ENCODE assay signal across 18 cellular contexts in the genomic region with DNA sequence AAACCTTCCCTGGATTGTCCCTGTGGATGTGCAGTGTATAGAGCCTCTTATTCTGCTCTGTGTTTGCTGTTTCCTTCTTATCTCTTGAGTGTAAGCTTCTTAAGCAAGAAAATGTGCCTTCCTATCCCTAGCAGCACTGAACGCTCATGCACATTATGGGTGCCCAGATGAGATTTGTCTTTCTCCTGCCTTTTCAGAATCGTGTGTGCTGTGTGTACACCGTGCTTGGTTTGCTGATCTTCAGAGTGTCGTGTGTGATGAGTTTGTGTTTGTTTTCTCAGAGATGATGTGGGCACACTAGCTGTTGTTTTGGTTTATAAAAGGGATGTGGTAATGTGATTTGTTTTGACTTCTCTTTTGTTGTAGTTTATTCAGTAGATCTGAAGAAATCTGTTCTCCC. TPM values are rescaled to one million over a fixed set of nuclear protein-coding genes. Genes with fewer than 3 reads are reported as not detected.
DNase-seq lines count a peak whose midpoint lies in the region; ATAC-seq and TF ChIP-seq lines count a peak whose summit lies in the region.
"Had no signal": no experiment of that assay in that cellular context is flagged by ENCODE, and none has a peak within 500 bp of the region (broad histone marks: within the 10 kb centered on the region; RNA-seq: fewer than 3 reads in every experiment).

No MANE protein-coding gene starts in this region.

- H3K27me3 ChIP-seq in ACC112 (ENCODE audit: insufficient read depth, low read length) (no peaks in the 10 kb centered on the region), colonic mucosa (no peaks in the 10 kb centered on the region), testis (no peaks in the 10 kb centered on the region)
- H3K27me3 ChIP-seq: breast epithelium, tibial nerve had no signal

- no peak for TF ChIP-seq CTCF in HEK293 (tag by site-specific recombination; IDR thresholded peaks at IDR 0.05)
- TF ChIP-seq CTCF in colonic mucosa (IDR thresholded peaks at IDR 0.05) = no peak
- TF ChIP-seq CTCF in testis (IDR thresholded peaks at IDR 0.05) = no peak

- H3K4me3 ChIP-seq in ACC112 (ENCODE audit: low read depth, low read length) = no peak overlapping the region
- H3K4me3 ChIP-seq in HEK293 (ENCODE audit: low read depth, low read length) = no peak overlapping the region
- H3K4me3 ChIP-seq in colonic mucosa = no peak overlapping the region
- H3K4me3 ChIP-seq in testis = no peak overlapping the region
- H3K4me3 ChIP-seq: breast epithelium, tibial nerve had no signal

- H3K9me3 Mint-ChIP-seq in naive thymus-derived CD8-positive, alpha-beta T cell = no peaks in the 10 kb centered on the region
- H3K9me3 Mint-ChIP-seq: mesothelial cell of epicardium had no signal

- peaks cover 20 to 41% (median 30%) of the 10 kb centered on the region in 4 donors for H3K4me1 Mint-ChIP-seq in naive thymus-derived CD8-positive, alpha-beta T cell

- POLR2A ChIA-PET in HEK293 (lab: Yijun Ruan, JAX) = no interaction called here
- POLR2A ChIA-PET in naive thymus-derived CD8-positive, alpha-beta T cell (lab: Charles Lee) = interaction anchor here (0.9 to 2.0 kb wide), 4 partner anchors 10 to 24 kb away, joined by 3 to 11 read pairs (median 4); no protein-coding TSS in a partner anchor

- H3K36me3 Mint-ChIP-seq in naive thymus-derived CD8-positive, alpha-beta T cell = no peaks in the 10 kb centered on the region
- H3K36me3 Mint-ChIP-seq: mesothelial cell of epicardium had no signal

- no peak for TF ChIP-seq POLR2A in testis (IDR thresholded peaks at IDR 0.05)

- WGBS in testis, 2 donors = 71 to 79% methylated on average over 4 of the region's 4 CpGs

- H3K4me1 ChIP-seq in ACC112 (ENCODE audit: control insufficient read depth, insufficient read depth, low read length, unreplicated experiment) = no peaks in the 10 kb centered on the region
- H3K4me1 ChIP-seq in HEK293 (ENCODE audit: control insufficient read depth, insufficient read depth, low read length) = 0 out of 2 replicates have a peak, but pooled peaks cover 3% of the 10 kb centered on the region
- no peaks in the 10 kb centered on the region for H3K4me1 ChIP-seq in colonic mucosa
- H3K4me1 ChIP-seq in testis = no peaks in the 10 kb centered on the region
- H3K4me1 ChIP-seq: breast epithelium had no signal

- peak; percentile 62 to 83 for ATAC-seq in naive thymus-derived CD8-positive, alpha-beta T cell
- ATAC-seq in GM19397 (IDR thresholded peaks at IDR 0.05; ENCODE audit: unreplicated experiment) = no peak

- H3K36me3 ChIP-seq in ACC112 (ENCODE audit: insufficient read depth, low read length) (no peaks in the 10 kb centered on the region), HEK293 (ENCODE audit: control insufficient read depth in 2 of 2, insufficient read depth in 1 of 2, low read length in 2 of 2) (peaks cover 0 to 10% of the 10 kb centered on the region in 2 experiments; a peak in 1 of 3 replicates), colonic mucosa (no peaks in the 10 kb centered on the region), testis (ENCODE audit: low read depth, missing control alignments) (no peaks in the 10 kb centered on the region)
- H3K36me3 ChIP-seq: breast epithelium, tibial nerve had no signal

- CTCF ChIA-PET in HEK293 (lab: Yijun Ruan, JAX) = no interaction called here

- DNase-seq in amniotic epithelial cell (ENCODE audit: low read depth) = peak; percentile 19
- peak in 2 of 10 donors; percentile 41 to 56 for DNase-seq in naive thymus-derived CD8-positive, alpha-beta T cell
- DNase-seq in colonic mucosa = no peak
- DNase-seq in NCI-H446 (lab: John Stamatoyannopoulos, UW) = no peak
- no peak for DNase-seq in testis
- DNase-seq: activated CD8-positive, alpha-beta memory T cell treated with anti-CD3 and anti-CD28 coated beads, Interleukin-2, amount 50 U/mL, for 48 hours; DMS79 treated with DMSO at 0.1 percent for 48 hours; NK-92 treated with Interleukin-12 subunit alpha and Interleukin-12 subunit beta, amount 100 ng/mL, for 24 hours; posterior cingulate gyrus; Right ventricle myocardium superior; stimulated activated CD4-positive, alpha-beta T cell treated with anti-CD3 and anti-CD28 coated beads, Interleukin-15, amount 100 ng/mL, for 24 hours had no signal

- H3K27ac ChIP-seq in ACC112 (ENCODE audit: low read depth, low read length) (no peak overlapping the region), HEK293 (ENCODE audit: extremely low read depth, low read depth, low read length) (no peak overlapping the region), colonic mucosa (no peak overlapping the region), testis (no peak overlapping the region)
- H3K27ac ChIP-seq: breast epithelium had no signal

- peak overlapping the region; percentile 21 for H2AFZ ChIP-seq in ACC112 (ENCODE audit: low read length, unreplicated experiment)

- H3K9me3 ChIP-seq in HEK293 (ENCODE audit: control insufficient read depth, insufficient read depth, low read depth, low read length) (no peaks in the 10 kb centered on the region), colonic mucosa (no peaks in the 10 kb centered on the region), testis (no peaks in the 10 kb centered on the region)
- H3K9me3 ChIP-seq: breast epithelium, tibial nerve had no signal

- H3K79me2 ChIP-seq in ACC112 (ENCODE audit: control insufficient read depth, insufficient read depth, low read length, unreplicated experiment) = no peaks in the 10 kb centered on the region

- intact Hi-C loops in colonic mucosa (cut with DNase I) (no loop called here), testis (cut with DNase I; ENCODE audit: low total_unique reads) (no loop called here)

- H3K9ac ChIP-seq in colonic mucosa (ENCODE audit: low read depth in 2 of 2, low read length in 2 of 2) = no peak overlapping the region

- peak overlapping the region; percentile 41 to 92 (median 77) for H3K27ac Mint-ChIP-seq in naive thymus-derived CD8-positive, alpha-beta T cell
- H3K27ac Mint-ChIP-seq: mesothelial cell of epicardium had no signal

- H3K27me3 Mint-ChIP-seq in naive thymus-derived CD8-positive, alpha-beta T cell = peaks cover 0 to 1% (median 0%) of the 10 kb centered on the region in 5 donors

- peak overlapping the region; percentile 41 to 81 (median 77) for H3K4me3 Mint-ChIP-seq in naive thymus-derived CD8-positive, alpha-beta T cell
- H3K4me3 Mint-ChIP-seq: mesothelial cell of epicardium had no signal

TF ChIP-seq in HEK293, 187 proteins besides CTCF, POLR2A, EP300 and RAD21:
- no peak for TF ChIP-seq ZNF138 (tag by site-specific recombination; IDR thresholded peaks at IDR 0.05; ENCODE audit: borderline replicate concordance)
- peak; percentile 64; the same call in 1 of the 2 replicates for TF ChIP-seq ZSCAN16 (tag by site-specific recombination; IDR thresholded peaks at IDR 0.05)
- TF ChIP-seq, protein P1, sequence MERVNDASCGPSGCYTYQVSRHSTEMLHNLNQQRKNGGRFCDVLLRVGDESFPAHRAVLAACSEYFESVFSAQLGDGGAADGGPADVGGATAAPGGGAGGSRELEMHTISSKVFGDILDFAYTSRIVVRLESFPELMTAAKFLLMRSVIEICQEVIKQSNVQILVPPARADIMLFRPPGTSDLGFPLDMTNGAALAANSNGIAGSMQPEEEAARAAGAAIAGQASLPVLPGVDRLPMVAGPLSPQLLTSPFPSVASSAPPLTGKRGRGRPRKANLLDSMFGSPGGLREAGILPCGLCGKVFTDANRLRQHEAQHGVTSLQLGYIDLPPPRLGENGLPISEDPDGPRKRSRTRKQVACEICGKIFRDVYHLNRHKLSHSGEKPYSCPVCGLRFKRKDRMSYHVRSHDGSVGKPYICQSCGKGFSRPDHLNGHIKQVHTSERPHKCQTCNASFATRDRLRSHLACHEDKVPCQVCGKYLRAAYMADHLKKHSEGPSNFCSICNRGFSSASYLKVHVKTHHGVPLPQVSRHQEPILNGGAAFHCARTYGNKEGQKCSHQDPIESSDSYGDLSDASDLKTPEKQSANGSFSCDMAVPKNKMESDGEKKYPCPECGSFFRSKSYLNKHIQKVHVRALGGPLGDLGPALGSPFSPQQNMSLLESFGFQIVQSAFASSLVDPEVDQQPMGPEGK (tag by site-specific recombination; IDR thresholded peaks at IDR 0.05) = no peak
- TF ChIP-seq, protein P2, sequence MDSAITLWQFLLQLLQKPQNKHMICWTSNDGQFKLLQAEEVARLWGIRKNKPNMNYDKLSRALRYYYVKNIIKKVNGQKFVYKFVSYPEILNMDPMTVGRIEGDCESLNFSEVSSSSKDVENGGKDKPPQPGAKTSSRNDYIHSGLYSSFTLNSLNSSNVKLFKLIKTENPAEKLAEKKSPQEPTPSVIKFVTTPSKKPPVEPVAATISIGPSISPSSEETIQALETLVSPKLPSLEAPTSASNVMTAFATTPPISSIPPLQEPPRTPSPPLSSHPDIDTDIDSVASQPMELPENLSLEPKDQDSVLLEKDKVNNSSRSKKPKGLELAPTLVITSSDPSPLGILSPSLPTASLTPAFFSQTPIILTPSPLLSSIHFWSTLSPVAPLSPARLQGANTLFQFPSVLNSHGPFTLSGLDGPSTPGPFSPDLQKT (IDR thresholded peaks at IDR 0.05; ENCODE audit: borderline replicate concordance, low read depth, low read length) = no peak

RNA-seq across cellular contexts. Expression of a gene that starts 19.8 kb away (rescaled TPM):
- total RNA-seq in naive thymus-derived CD8-positive, alpha-beta T cell = 10 to 100 TPM; 35.5 to 39.3 TPM
- polyA plus RNA-seq in naive thymus-derived CD8-positive, alpha-beta T cell = 100 to 1,000 TPM in 2 of 3 donors, 10 to 100 TPM in 1; 69.3 to 123 (median 108) TPM
- under 1 TPM; 0.40 to 0.53 TPM for total RNA-seq in colonic mucosa
- under 1 TPM in 1 of 2 donors, not detected in 1; 0.62 TPM for total RNA-seq in testis
- 0.22 TPM for polyA plus RNA-seq in testis (ENCODE audit: insufficient read depth, low read depth, low replicate concordance)
- total RNA-seq: MCF 10A, mesothelial cell of epicardium had no signal

Comparison
In these comparisons a context has a peak if more than half of its experiments do, and no peak if none do; other contexts are left out.
1. RNA of a gene that starts 19.8 kb away (total RNA-seq): 35.5 to 39.3 TPM in naive thymus-derived CD8-positive, alpha-beta T cell; 0.62 TPM in testis and 0.40 to 0.53 TPM in colonic mucosa; every median in the first group is over 10 times any median in the second.